Comparison of ENCODE assay signal across 19 cellular contexts in the genomic region with DNA sequence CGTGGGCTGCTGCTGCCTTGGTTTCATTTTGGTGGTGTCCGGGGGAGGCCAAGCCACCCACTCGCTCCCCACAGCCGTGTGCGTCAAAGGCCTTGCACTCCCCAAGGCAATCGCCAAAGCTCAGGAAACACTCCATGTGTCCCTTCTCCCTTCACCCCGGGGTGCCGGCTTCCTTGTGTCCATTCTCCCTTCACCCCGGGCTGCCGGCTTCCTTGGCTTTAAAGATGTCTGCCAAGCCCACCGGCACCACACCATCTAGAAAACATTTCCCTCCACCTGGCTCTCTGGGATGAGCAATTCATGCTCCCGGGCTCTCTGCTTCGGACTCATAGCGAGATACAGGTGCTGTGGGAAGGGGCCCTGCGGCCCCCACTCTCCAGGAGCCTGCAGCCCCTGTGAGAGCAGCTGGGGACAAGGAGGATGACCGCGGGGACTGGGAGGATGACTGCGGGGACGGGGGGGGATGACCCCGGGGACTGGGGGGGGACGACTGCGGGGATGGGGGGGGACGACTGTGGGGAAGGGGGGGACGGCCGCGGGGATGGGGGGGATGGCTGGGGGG.
"Had no signal": no experiment of that assay in that cellular context is flagged by ENCODE, and none has a peak within 500 bp of the region (broad histone marks: within the 10 kb centered on the region; RNA-seq: fewer than 3 reads in every experiment).

No MANE protein-coding gene starts in this region.

- H3K27ac ChIP-seq: coronary artery, gastrocnemius medialis, lower lobe of right lung, prostate gland, right atrium auricular region, skin epidermis, thyroid gland had no signal

- H3K36me3 ChIP-seq: gastrocnemius medialis, lower lobe of right lung, prostate gland, right atrium auricular region, thyroid gland had no signal

- H3K27me3 Mint-ChIP-seq: activated B cell treated with CpG ODN at 0.5 μM for 24 hours; activated CD4-positive, alpha-beta memory T cell treated with anti-CD3 and anti-CD28 coated beads for 36 hours; activated naive CD8-positive, alpha-beta T cell treated with anti-CD3 and anti-CD28 coated beads, Interleukin-2, amount 50 U/mL, for 24 hours had no signal

- H3K4me1 ChIP-seq: gastrocnemius medialis, lower lobe of right lung, prostate gland, thyroid gland had no signal

- ATAC-seq: activated naive CD8-positive, alpha-beta T cell treated with anti-CD3 and anti-CD28 coated beads, Interleukin-2, amount 50 U/mL, for 24 hours; gastrocnemius medialis; lower lobe of right lung had no signal

- H3K4me3 ChIP-seq: coronary artery, gastrocnemius medialis, lower lobe of right lung, prostate gland, right atrium auricular region, skin epidermis, thyroid gland had no signal

- H3K27me3 ChIP-seq: right atrium auricular region, thyroid gland had no signal

- H3K36me3 Mint-ChIP-seq: activated CD4-positive, alpha-beta memory T cell treated with anti-CD3 and anti-CD28 coated beads for 36 hours; mesothelial cell of epicardium had no signal

- H3K9me3 ChIP-seq: gastrocnemius medialis, lower lobe of right lung, prostate gland, right atrium auricular region, thyroid gland had no signal

- DNase-seq: activated B cell treated with CpG ODN at 0.5 μM for 24 hours; activated CD4-positive, alpha-beta memory T cell treated with anti-CD3 and anti-CD28 coated beads for 36 hours; activated CD4-positive, alpha-beta T cell treated with anti-CD3 and anti-CD28 coated beads for 4 hours; activated naive CD4-positive, alpha-beta T cell treated with Interleukin-2 at 50 U/mL for 16 hours; activated naive CD8-positive, alpha-beta T cell treated with anti-CD3 and anti-CD28 coated beads, Interleukin-2, amount 50 U/mL, for 24 hours; activated T-cell treated with anti-CD3 and anti-CD28 coated beads, Interleukin-2, amount 50 U/mL, for 1 hour; aorta; gastrocnemius medialis; lower lobe of right lung; stimulated activated CD4-positive, alpha-beta T cell treated with anti-CD3 and anti-CD28 coated beads, Interleukin-15, amount 100 ng/mL, for 24 hours; stimulated activated CD4-positive, alpha-beta T cell treated with anti-CD3 and anti-CD28 coated beads, Interleukin-2, amount 100 ng/mL, for 48 hours; thyroid gland had no signal

- H3K27ac Mint-ChIP-seq: activated B cell treated with CpG ODN at 0.5 μM for 24 hours; activated CD4-positive, alpha-beta memory T cell treated with anti-CD3 and anti-CD28 coated beads for 36 hours; activated naive CD8-positive, alpha-beta T cell treated with anti-CD3 and anti-CD28 coated beads, Interleukin-2, amount 50 U/mL, for 24 hours; activated T-helper 2 cell treated with anti-CD3 and anti-CD28 coated beads, Interferon-gamma antibody, Interleukin-2, Interleukin-4, amounts not matched to agents 10 μg/mL and 5 μg/mL and 100 μg/mL, durations not matched to agents 14 hours and 24 hours and 36 hours; mesothelial cell of epicardium; T-helper 2 cell treated with Interferon-gamma antibody and Interleukin-4, amounts not matched to agents 5 μg/mL and 100 μg/mL, for 36 hours had no signal

- H3K4me3 Mint-ChIP-seq: activated B cell treated with CpG ODN at 0.5 μM for 24 hours; activated CD4-positive, alpha-beta memory T cell treated with anti-CD3 and anti-CD28 coated beads for 36 hours; activated naive CD8-positive, alpha-beta T cell treated with anti-CD3 and anti-CD28 coated beads, Interleukin-2, amount 50 U/mL, for 24 hours; mesothelial cell of epicardium; T-helper 2 cell treated with Interferon-gamma antibody and Interleukin-4, amounts not matched to agents 5 μg/mL and 100 μg/mL, for 36 hours had no signal

- H3K9me3 Mint-ChIP-seq: activated B cell treated with CpG ODN at 0.5 μM for 24 hours; activated CD4-positive, alpha-beta memory T cell treated with anti-CD3 and anti-CD28 coated beads for 36 hours; activated naive CD8-positive, alpha-beta T cell treated with anti-CD3 and anti-CD28 coated beads, Interleukin-2, amount 50 U/mL, for 24 hours; activated T-helper 2 cell treated with anti-CD3 and anti-CD28 coated beads, Interferon-gamma antibody, Interleukin-2, Interleukin-4, amounts not matched to agents 10 μg/mL and 5 μg/mL and 100 μg/mL, durations not matched to agents 14 hours and 24 hours and 36 hours; mesothelial cell of epicardium; T-helper 2 cell treated with Interferon-gamma antibody and Interleukin-4, amounts not matched to agents 5 μg/mL and 100 μg/mL, for 36 hours had no signal
